ENCODE assay signal across 8 cellular contexts in the genomic region with DNA sequence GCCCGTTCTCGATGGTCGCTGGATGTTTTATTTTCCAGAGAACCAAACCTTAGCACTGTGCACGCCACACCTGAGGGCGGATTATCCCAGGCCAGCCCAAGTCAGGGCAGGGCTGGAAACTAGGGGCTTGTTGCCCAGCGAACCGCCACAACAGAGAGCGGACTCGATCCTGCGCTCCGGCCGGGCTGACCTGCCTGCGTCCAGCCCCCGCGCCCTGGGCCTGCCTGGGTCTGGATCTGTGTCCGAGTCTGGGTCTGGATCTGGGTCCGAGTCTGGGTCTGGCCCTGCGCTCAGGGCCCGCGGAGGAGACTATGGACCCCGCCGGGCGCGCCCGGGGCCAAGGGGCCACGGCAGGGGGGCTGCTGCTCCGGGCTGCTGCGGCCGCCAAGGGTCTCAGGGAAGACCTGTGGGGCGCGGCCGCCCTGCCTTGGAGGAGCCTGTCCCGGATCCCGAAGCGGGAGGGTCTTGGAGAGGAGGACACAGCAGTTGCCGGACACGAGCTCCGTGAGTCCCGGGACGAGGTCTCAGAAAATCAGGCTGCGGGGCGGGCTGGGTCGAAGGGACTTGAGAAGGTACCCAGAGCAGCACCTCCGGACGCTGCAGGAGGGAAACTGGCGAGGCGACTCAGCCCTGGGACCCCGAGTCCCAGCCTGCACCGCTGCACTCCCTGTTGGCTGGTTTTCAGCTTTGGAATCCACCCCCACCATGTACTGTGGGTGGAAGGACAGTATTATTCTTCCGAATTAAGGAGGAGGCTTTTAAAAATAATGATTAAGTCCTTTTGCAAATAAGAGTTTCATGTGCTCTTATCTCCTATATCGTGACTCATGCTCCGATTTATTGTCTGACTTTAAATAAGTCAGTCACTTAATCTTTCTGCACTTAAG. TPM values are rescaled to one million over a fixed set of nuclear protein-coding genes. Genes with fewer than 3 reads are reported as not detected.
DNase-seq lines count a peak whose midpoint lies in the region; ATAC-seq and TF ChIP-seq lines count a peak whose summit lies in the region.

TSS of gene ANKDD1B (plus strand) at position 130 of the 887 bp plus-strand sequence. CDS start at position 312, 182 bp downstream.

- H3K36me3 ChIP-seq in CD8-positive, alpha-beta T cell (ENCODE audit: insufficient read depth, low read length) = no peaks in the 10 kb centered on the region
- H3K36me3 ChIP-seq in mesodermal cell (ENCODE audit: control insufficient read depth, insufficient read depth, low read length) = no peaks in the 10 kb centered on the region

- CTCF ChIA-PET in CD8-positive, alpha-beta T cell (lab: Charles Lee) = no interaction called here

- H3K4me1 ChIP-seq in CD8-positive, alpha-beta T cell (ENCODE audit: insufficient read depth, low read length) = peaks cover 9% of the 10 kb centered on the region
- peaks cover 5% of the 10 kb centered on the region for H3K4me1 ChIP-seq in mesodermal cell (ENCODE audit: control insufficient read depth, insufficient read depth, low read length, poor library complexity, severe bottlenecking)

- H3K9me3 ChIP-seq in CD8-positive, alpha-beta T cell (ENCODE audit: low read length) = no peaks in the 10 kb centered on the region
- no peaks in the 10 kb centered on the region for H3K9me3 ChIP-seq in mesodermal cell (ENCODE audit: control insufficient read depth, low read length)

- H3K27me3 ChIP-seq in CD8-positive, alpha-beta T cell (ENCODE audit: insufficient read depth, low read length) = no peaks in the 10 kb centered on the region

- intact Hi-C loops in CD8-positive, alpha-beta T cell (cut with DNase I, micrococcal nuclease) = no loop called here

- no peaks in the 10 kb centered on the region for H3K9me3 Mint-ChIP-seq in CD8-positive, alpha-beta T cell
- H3K9me3 Mint-ChIP-seq in endothelial cell (ENCODE audit: unreplicated experiment) (no peaks in the 10 kb centered on the region), type B pancreatic cell (no peaks in the 10 kb centered on the region)

- H3K4me3 Mint-ChIP-seq in CD8-positive, alpha-beta T cell = peak within 1 kb of the TSS; percentile 19
- H3K4me3 Mint-ChIP-seq in endothelial cell (ENCODE audit: unreplicated experiment) = peak within 1 kb of the TSS; percentile 87
- H3K4me3 Mint-ChIP-seq in type B pancreatic cell = peak within 1 kb of the TSS; percentile 92

- peaks cover 24% of the 10 kb centered on the region for H3K27me3 Mint-ChIP-seq in CD8-positive, alpha-beta T cell (ENCODE audit: low read depth)
- H3K27me3 Mint-ChIP-seq in endothelial cell (ENCODE audit: unreplicated experiment) (peaks cover 2% of the 10 kb centered on the region), type B pancreatic cell (no peaks in the 10 kb centered on the region)

- no peak for DNase-seq in CD8-positive, alpha-beta T cell
- peak; percentile 38 for DNase-seq in HuH-7.5 (ENCODE audit: low spot score)
- peak; percentile 45 for DNase-seq in endothelial cell (ENCODE audit: low spot score)
- peak; percentile 69 for DNase-seq in type B pancreatic cell (ENCODE audit: extremely low spot score, unreplicated experiment)
- no peak for DNase-seq in SK-N-DZ (ENCODE audit: low spot score)
- DNase-seq in DMS114 treated with DMSO at 0.1 percent for 48 hours (lab: John Stamatoyannopoulos, UW; ENCODE audit: unreplicated experiment) = no peak

- H3K27ac Mint-ChIP-seq in CD8-positive, alpha-beta T cell = no peak within 1 kb of the TSS
- H3K27ac Mint-ChIP-seq in endothelial cell (ENCODE audit: unreplicated experiment) (no peak within 1 kb of the TSS), type B pancreatic cell (peak within 1 kb of the TSS; percentile 84)

- peak within 1 kb of the TSS; percentile 27 for H3K4me3 ChIP-seq in CD8-positive, alpha-beta T cell (ENCODE audit: low read depth, low read length)
- peak within 1 kb of the TSS; percentile 35 for H3K4me3 ChIP-seq in mesodermal cell (ENCODE audit: extremely low read depth, insufficient read depth, low read length, poor library complexity, severe bottlenecking)

- no peak for ATAC-seq in CD8-positive, alpha-beta T cell
- ATAC-seq in GM19324 (IDR thresholded peaks at IDR 0.05; ENCODE audit: low FRiP score, unreplicated experiment) = no peak

- POLR2A ChIA-PET in CD8-positive, alpha-beta T cell (lab: Charles Lee) = no interaction called here

- no peaks in the 10 kb centered on the region for H3K36me3 Mint-ChIP-seq in CD8-positive, alpha-beta T cell
- H3K36me3 Mint-ChIP-seq in endothelial cell (ENCODE audit: low read depth, unreplicated experiment) (no peaks in the 10 kb centered on the region), type B pancreatic cell (peaks cover 6% of the 10 kb centered on the region)

- no peak within 1 kb of the TSS for H3K27ac ChIP-seq in CD8-positive, alpha-beta T cell (ENCODE audit: low read depth, low read length)
- peak within 1 kb of the TSS; percentile 29 for H3K27ac ChIP-seq in mesodermal cell (ENCODE audit: low read depth, low read length, severe bottlenecking)

- 46 to 61% methylated on average over 43 to 48 of the region's 52 CpGs for WGBS in mesodermal cell (ENCODE audit: insufficient coverage in 2 of 2), 2 experiments

- H3K4me1 Mint-ChIP-seq in CD8-positive, alpha-beta T cell (ENCODE audit: low read depth) = peaks cover 7% of the 10 kb centered on the region
- H3K4me1 Mint-ChIP-seq in endothelial cell (ENCODE audit: unreplicated experiment) = peaks cover 13% of the 10 kb centered on the region
- peaks cover 28% of the 10 kb centered on the region for H3K4me1 Mint-ChIP-seq in type B pancreatic cell (ENCODE audit: unreplicated experiment)

- TF ChIP-seq CTCF in CD8-positive, alpha-beta T cell (IDR thresholded peaks at IDR 0.05) = no peak
- TF ChIP-seq CTCF in endothelial cell (IDR thresholded peaks at IDR 0.05; ENCODE audit: unreplicated experiment) (no peak), type B pancreatic cell (conservative IDR thresholded peaks at IDR 0.05) (no peak)

RNA-seq across cellular contexts. Expression of gene ANKDD1B, which starts in this region (rescaled TPM):
- total RNA-seq in CD8-positive, alpha-beta T cell = not detected
- total RNA-seq in endothelial cell (ENCODE audit: unreplicated experiment) (0.31 TPM), type B pancreatic cell (ENCODE audit: low replicate concordance) (0.93 and 1.6 TPM in 2 replicates)
- 0.52 TPM for polyA plus RNA-seq in mesodermal cell (2013, experiment 1 of 2)
- not detected for polyA plus RNA-seq in mesodermal cell (2013, experiment 2 of 2)
- 0.28 TPM in 1 of 2 replicates, not detected in the other for polyA plus RNA-seq in SK-N-DZ (2014; cell fraction: cytosol; rRNA removed)
- 0.10 and 0.67 TPM in 2 replicates for polyA plus RNA-seq in SK-N-DZ (2014; cell fraction: nucleus; rRNA removed)

Comparison
In these comparisons a context has a peak if more than half of its experiments do, and no peak if none do; other contexts are left out.
1. Peak in DNase-seq in endothelial cell; RNA of the gene not detected or under 1 TPM.
2. DNase-seq: peak in HuH-7.5 (single experiment) and type B pancreatic cell (single experiment); none in CD8-positive, alpha-beta T cell (0 of 7), SK-N-DZ (single experiment) and DMS114 treated with DMSO at 0.1 percent for 48 hours (single experiment).
3. H3K4me3 Mint-ChIP-seq: peak in every context shown above with its lines; median percentile 92 in type B pancreatic cell; 87 in endothelial cell; 19 in CD8-positive, alpha-beta T cell.